22 cellular contexts compared by ENCODE assay signal in genomic region chr5:12902611-12903010, GRCh38.
"Had no signal": no experiment of that assay in that cellular context is flagged by ENCODE, and none has a peak within 500 bp of the region (broad histone marks: within the 10 kb centered on the region; RNA-seq: fewer than 3 reads in every experiment).

No MANE protein-coding gene starts in this region.

- DNase-seq: MG63, NCI-H1092, NCI-H1105 treated with DMSO at 0.1 percent for 48 hours, NCI-H1417 treated with DMSO at 0.1 percent for 48 hours, NCI-H146, NCI-H1694 treated with DMSO at 0.1 percent for 48 hours, NCI-H1930, NCI-H2081, NCI-H2107, NCI-H2171, NCI-H226, NCI-H510A, NCI-H526 treated with DMSO at 0.1 percent for 48 hours, NCI-H748 treated with DMSO at 0.1 percent for 48 hours, Right ventricle myocardium superior, RPMI8226, SIG-M5 had no signal

- H3K4me3 Mint-ChIP-seq: IgD-negative memory B cell had no signal

- H3K27ac Mint-ChIP-seq: IgD-negative memory B cell had no signal

- H3K4me1 ChIP-seq: SJSA1 had no signal

- H3K27me3 ChIP-seq: MG63, SJSA1 had no signal

- H3K36me3 ChIP-seq: MG63, SJSA1 had no signal

- H3K27me3 Mint-ChIP-seq: IgD-negative memory B cell had no signal

- H3K4me3 ChIP-seq: K562, MG63, SJSA1, SK-N-MC had no signal

- H3K27ac ChIP-seq: SJSA1, SK-N-MC had no signal

- H3K4me1 Mint-ChIP-seq: IgD-negative memory B cell had no signal

- H3K9me3 ChIP-seq: MG63, SJSA1 had no signal

- FAIRE-seq: K562, RCC 7860 had no signal
